In the genomic region with DNA sequence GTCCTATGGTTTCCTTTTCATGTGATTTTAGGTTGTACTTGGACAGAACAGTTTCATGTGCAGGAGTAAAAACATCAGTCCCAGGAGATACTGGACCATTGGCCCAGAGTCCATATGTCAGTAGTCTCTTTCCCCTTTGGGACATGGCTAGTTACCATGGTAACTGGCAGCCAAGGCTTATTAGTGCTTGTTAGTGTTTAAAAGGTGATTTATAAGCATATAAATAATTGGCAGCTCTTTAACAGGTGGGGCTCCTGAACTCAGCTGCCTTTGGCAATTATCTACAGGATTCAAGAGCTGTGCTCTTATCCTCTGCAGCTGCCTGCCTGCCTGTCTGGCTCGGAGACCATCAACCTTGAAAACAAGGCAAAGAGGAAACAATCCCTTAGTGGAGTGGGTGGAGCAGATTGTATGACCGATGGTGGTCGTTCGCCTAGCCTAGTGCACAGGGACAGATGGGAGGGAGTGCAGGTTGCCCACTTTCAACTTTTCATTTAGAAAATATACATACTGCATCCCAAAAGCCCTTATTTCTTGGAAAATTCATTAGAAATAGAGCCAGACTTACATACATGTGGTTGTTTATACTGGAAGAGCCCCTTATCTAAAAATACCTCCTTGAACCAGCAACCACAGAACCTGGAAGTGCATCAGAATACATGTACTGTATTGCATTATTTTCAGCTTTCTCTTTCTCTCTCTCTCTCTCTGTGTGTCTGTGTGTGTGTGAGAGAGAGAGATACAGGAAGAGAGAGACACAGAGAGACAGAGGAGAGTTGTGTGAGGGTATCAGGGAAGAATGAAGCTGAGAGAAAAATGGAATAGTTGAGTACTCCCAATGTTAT, we compare ENCODE assay signal across 15 cellular contexts. TPM values are rescaled to one million over a fixed set of nuclear protein-coding genes. Genes with fewer than 3 reads are reported as not detected.
DNase-seq lines count a peak whose midpoint lies in the region; ATAC-seq and TF ChIP-seq lines count a peak whose summit lies in the region.
"Had no signal": no experiment of that assay in that cellular context is flagged by ENCODE, and none has a peak within 500 bp of the region (broad histone marks: within the 10 kb centered on the region; RNA-seq: fewer than 3 reads in every experiment).

No MANE protein-coding gene starts in this region.

- peak overlapping the region; percentile 94 for H3K27ac Mint-ChIP-seq in glutamatergic neuron (ENCODE audit: unreplicated experiment)
- H3K27ac Mint-ChIP-seq: activated T-cell treated with anti-CD3 and anti-CD28 coated beads, Interleukin-2, amount 50 U/mL, for 24 hours had no signal

- no peak overlapping the region for H3K9ac ChIP-seq in colonic mucosa (ENCODE audit: low read depth in 2 of 2, low read length in 2 of 2)

- TF ChIP-seq CTCF in glutamatergic neuron (IDR thresholded peaks at IDR 0.05; ENCODE audit: partially characterized antibody, unreplicated experiment) (no peak), colonic mucosa (IDR thresholded peaks at IDR 0.05) (no peak)

- no peaks in the 10 kb centered on the region for H3K4me1 ChIP-seq in colonic mucosa

- intact Hi-C loops in colonic mucosa (cut with DNase I), result no loop called here

- peaks cover 10% of the 10 kb centered on the region for H3K36me3 Mint-ChIP-seq in glutamatergic neuron (ENCODE audit: unreplicated experiment)

- peaks cover under 1% of the 10 kb centered on the region for H3K27me3 Mint-ChIP-seq in glutamatergic neuron (ENCODE audit: unreplicated experiment)
- H3K27me3 Mint-ChIP-seq: activated T-cell treated with anti-CD3 and anti-CD28 coated beads, Interleukin-2, amount 50 U/mL, for 24 hours; naive thymus-derived CD4-positive, alpha-beta T cell had no signal

- no peaks in the 10 kb centered on the region for H3K9me3 ChIP-seq in colonic mucosa

- H3K4me1 Mint-ChIP-seq in glutamatergic neuron (ENCODE audit: low read depth, unreplicated experiment), result peaks cover 52% of the 10 kb centered on the region
- H3K4me1 Mint-ChIP-seq: naive thymus-derived CD4-positive, alpha-beta T cell had no signal

- H3K4me3 Mint-ChIP-seq in glutamatergic neuron (ENCODE audit: unreplicated experiment), result peak overlapping the region; percentile 85
- H3K4me3 Mint-ChIP-seq: activated T-cell treated with anti-CD3 and anti-CD28 coated beads, Interleukin-2, amount 50 U/mL, for 24 hours; naive thymus-derived CD4-positive, alpha-beta T cell had no signal

- no peak for ATAC-seq in HG03442 (IDR thresholded peaks at IDR 0.05; ENCODE audit: unreplicated experiment)
- no peak for ATAC-seq in HG03520 (IDR thresholded peaks at IDR 0.05; ENCODE audit: unreplicated experiment)
- ATAC-seq in GM18867 (IDR thresholded peaks at IDR 0.05; ENCODE audit: unreplicated experiment), result no peak
- ATAC-seq: heart right ventricle; left cardiac atrium; naive thymus-derived CD4-positive, alpha-beta T cell had no signal

- DNase-seq in DMS53 (lab: John Stamatoyannopoulos, UW) (peak; percentile 78), NCI-H1694 treated with DMSO at 0.1 percent for 48 hours (lab: John Stamatoyannopoulos, UW) (peak; percentile 87), NCI-H69 (lab: John Stamatoyannopoulos, UW) (peak; percentile 95), glutamatergic neuron (peak; percentile 67), colonic mucosa (no peak)
- DNase-seq: activated CD4-positive, alpha-beta T cell treated with anti-CD3 and anti-CD28 coated beads, Interleukin-2, amount 50 U/mL, for 1 hour; activated T-cell treated with anti-CD3 and anti-CD28 coated beads, Interleukin-2, amount 50 U/mL, for 24 hours; heart right ventricle; left cardiac atrium; naive thymus-derived CD4-positive, alpha-beta T cell; stimulated activated CD4-positive, alpha-beta T cell treated with anti-CD3 and anti-CD28 coated beads, Interleukin-2, amount 100 ng/mL, for 48 hours; T1000 had no signal

- H3K27ac ChIP-seq in colonic mucosa, result no peak overlapping the region
- H3K27ac ChIP-seq: heart right ventricle had no signal

- H3K4me3 ChIP-seq in colonic mucosa, result no peak overlapping the region
- H3K4me3 ChIP-seq: heart right ventricle had no signal

- peaks cover 25% of the 10 kb centered on the region for H3K9me3 Mint-ChIP-seq in glutamatergic neuron (ENCODE audit: unreplicated experiment)

- no peaks in the 10 kb centered on the region for H3K27me3 ChIP-seq in colonic mucosa
- H3K27me3 ChIP-seq: heart right ventricle had no signal

- no peaks in the 10 kb centered on the region for H3K36me3 ChIP-seq in colonic mucosa
- H3K36me3 ChIP-seq: heart right ventricle had no signal

RNA-seq across cellular contexts. Expression of a gene that starts 29.3 kb away (rescaled TPM):
- total RNA-seq in glutamatergic neuron (ENCODE audit: unreplicated experiment) (67.1 TPM), colonic mucosa (1 to 10 TPM; 1.1 to 5.9 TPM)
- total RNA-seq: naive thymus-derived CD4-positive, alpha-beta T cell had no signal
